16 cellular contexts compared by ENCODE assay signal in the genomic region with DNA sequence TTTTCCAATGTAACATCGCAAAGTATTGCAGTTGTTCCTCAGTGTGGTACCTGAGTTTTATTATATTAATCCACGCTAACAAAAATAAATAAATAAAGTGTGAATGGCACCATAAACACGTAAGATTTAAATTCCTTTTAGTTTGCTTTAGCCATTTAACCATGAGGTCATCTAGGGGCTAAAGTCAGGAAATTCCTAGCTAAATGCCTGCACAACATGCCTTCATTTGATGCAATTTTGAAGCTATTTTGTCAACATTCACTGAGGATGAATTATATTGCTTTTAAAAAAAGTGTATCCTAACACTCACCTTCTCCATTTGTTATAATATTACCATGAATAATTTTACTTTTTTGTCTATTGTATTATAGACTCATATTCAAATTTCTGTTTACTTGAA.
"Had no signal": no experiment of that assay in that cellular context is flagged by ENCODE, and none has a peak within 500 bp of the region (broad histone marks: within the 10 kb centered on the region; RNA-seq: fewer than 3 reads in every experiment).

No MANE protein-coding gene starts in this region.

- DNase-seq: cerebellar nuclear complex; foreskin melanocyte; head of caudate nucleus; left colon; naive B cell; occipital lobe; pancreas; right lobe of liver; spleen; stimulated activated CD4-positive, alpha-beta T cell treated with anti-CD3 and anti-CD28 coated beads, Interleukin-15, amount 100 ng/mL, for 24 hours; stimulated activated CD4-positive, alpha-beta T cell treated with anti-CD3 and anti-CD28 coated beads, Interleukin-1b, Interleukin-23, amount 100 ng/mL, for 48 hours; stimulated activated CD4-positive, alpha-beta T cell treated with anti-CD3 and anti-CD28 coated beads, Interleukin-4, amount 100 ng/mL, for 24 hours had no signal

- H3K4me1 ChIP-seq: pancreas, prostate gland, right lobe of liver, spleen, tibial nerve had no signal

- H3K9me3 ChIP-seq: pancreas, prostate gland, right lobe of liver, spleen, tibial nerve had no signal

- H3K36me3 ChIP-seq: pancreas, prostate gland, right lobe of liver, spleen, tibial nerve had no signal

- H3K27ac ChIP-seq: hepatocyte, pancreas, prostate gland, right lobe of liver, spleen, tibial nerve had no signal

- H3K4me2 ChIP-seq: hepatocyte had no signal

- H3K27me3 ChIP-seq: hepatocyte, right lobe of liver, spleen, tibial nerve had no signal

- H3K4me3 ChIP-seq: hepatocyte, pancreas, prostate gland, right lobe of liver, spleen, tibial nerve had no signal

- H3K79me2 ChIP-seq: hepatocyte had no signal

- H2AFZ ChIP-seq: hepatocyte had no signal

- ATAC-seq: left colon; pancreas; right lobe of liver; stimulated activated memory B cell treated with anti-CD40 and anti-IgM and Interleukin-4, amounts not matched to agents 10 μg/mL and 1 μg/mL and 100 μg/mL, for 72 hours had no signal
